ENCODE assay signal across 17 cellular contexts in the genomic region with DNA sequence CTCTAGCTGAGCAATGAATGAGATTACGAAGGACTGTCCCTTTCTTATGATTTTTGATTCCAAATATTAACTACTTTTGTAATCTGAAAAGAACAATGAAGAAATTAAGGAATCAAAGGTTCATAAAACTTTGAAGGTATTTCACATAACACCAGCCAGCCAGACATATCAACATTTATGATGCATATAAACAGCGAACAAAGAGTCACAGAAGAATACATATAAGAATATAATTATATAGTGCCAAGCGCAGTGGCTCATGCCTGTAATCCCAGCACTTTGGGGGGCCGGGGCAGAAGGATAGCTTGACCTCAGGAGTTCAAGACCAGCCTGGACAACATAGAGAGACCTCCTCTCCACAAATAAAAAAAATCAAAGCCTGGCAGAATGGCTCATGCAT. TPM values are rescaled to one million over a fixed set of nuclear protein-coding genes. Genes with fewer than 3 reads are reported as not detected.
DNase-seq lines count a peak whose midpoint lies in the region; ATAC-seq and TF ChIP-seq lines count a peak whose summit lies in the region.
"Had no signal": no experiment of that assay in that cellular context is flagged by ENCODE, and none has a peak within 500 bp of the region (broad histone marks: within the 10 kb centered on the region; RNA-seq: fewer than 3 reads in every experiment).

No MANE protein-coding gene starts in this region.

- H3K4me3 ChIP-seq in A673 (ENCODE audit: low read depth, low read length, poor library complexity, severe bottlenecking) (peak overlapping the region; percentile 10), right lobe of liver (no peak overlapping the region)
- H3K4me3 ChIP-seq: BLaER1 treated with 17β-estradiol and CSF1 and Interleukin-3, amounts not matched to agents 10 nM and 100 nM had no signal

- POLR2A ChIA-PET in A673 (lab: Charles Lee; ENCODE audit: low non-redundant PET): no interaction called here

- H3K4me3 Mint-ChIP-seq in T-helper 17 cell: no peak overlapping the region
- H3K4me3 Mint-ChIP-seq: B cell; CD4-positive, alpha-beta T cell; CD8-positive, alpha-beta T cell had no signal

- no TSS peak for BruUV-seq in A673 (replicated peaks; lab: Mats Ljungman, UMichigan)

- CTCF ChIA-PET in A673 (lab: Charles Lee): no interaction called here

- no peak for TF ChIP-seq POLR2A in right lobe of liver (IDR thresholded peaks at IDR 0.05)

- H3K36me3 ChIP-seq in A673 (ENCODE audit: insufficient read depth, low read length, poor library complexity, severe bottlenecking) (peaks cover 22% of the 10 kb centered on the region), right lobe of liver (no peaks in the 10 kb centered on the region)

- DNase-seq in A673 (ENCODE audit: low spot score): no peak
- no peak for DNase-seq in T-helper 17 cell
- no peak for DNase-seq in left colon
- DNase-seq in NCI-H345 treated with DMSO at 0.1 percent for 48 hours (lab: John Stamatoyannopoulos, UW; ENCODE audit: unreplicated experiment): no peak
- no peak for DNase-seq in right lobe of liver
- no peak for DNase-seq in T1000 (lab: John Stamatoyannopoulos, UW)
- DNase-seq: 8988T; AML-193; Caco-2; Calu3; CD4-positive, alpha-beta T cell; CD8-positive, alpha-beta T cell; DMS79 treated with DMSO at 0.1 percent for 48 hours; GF-D8 had no signal

- H3K4me1 Mint-ChIP-seq in T-helper 17 cell: no peaks in the 10 kb centered on the region

- no peaks in the 10 kb centered on the region for H3K27me3 Mint-ChIP-seq in T-helper 17 cell
- H3K27me3 Mint-ChIP-seq: B cell; CD4-positive, alpha-beta T cell had no signal

- intact Hi-C loops in A673 (cut with micrococcal nuclease; ENCODE audit: unreplicated experiment): no loop called here
- intact Hi-C loops in left colon (cut with DNase I, micrococcal nuclease): no loop called here
- intact Hi-C loops in right lobe of liver (cut with DNase I): no loop called here

- H3K4me1 ChIP-seq in A673 (ENCODE audit: insufficient read depth, low read length, poor library complexity, severe bottlenecking): peaks cover 22% of the 10 kb centered on the region
- H3K4me1 ChIP-seq in right lobe of liver: no peaks in the 10 kb centered on the region
- H3K4me1 ChIP-seq: BLaER1 treated with 17β-estradiol and CSF1 and Interleukin-3, amounts not matched to agents 10 nM and 100 nM; Caco-2 had no signal

- H3K27me3 ChIP-seq in A673 (replicated peaks; ENCODE audit: insufficient read depth, low read depth, low read length, poor library complexity): no peaks in the 10 kb centered on the region
- H3K27me3 ChIP-seq in right lobe of liver: no peaks in the 10 kb centered on the region
- H3K27me3 ChIP-seq: BLaER1 treated with 17β-estradiol and CSF1 and Interleukin-3, amounts not matched to agents 10 nM and 100 nM had no signal

- ATAC-seq in T-helper 17 cell: no peak
- ATAC-seq in left colon: peak; percentile 79
- no peak for ATAC-seq in right lobe of liver
- ATAC-seq: CD8-positive, alpha-beta T cell had no signal

- H3K27ac ChIP-seq in A673 (ENCODE audit: low read depth, low read length, poor library complexity, severe bottlenecking) (peak overlapping the region; percentile 60), right lobe of liver (no peak overlapping the region)
- H3K27ac ChIP-seq: BLaER1 treated with 17β-estradiol and CSF1 and Interleukin-3, amounts not matched to agents 10 nM and 100 nM; C4-2B had no signal

- peaks cover 23% of the 10 kb centered on the region for H3K9me3 ChIP-seq in A673 (ENCODE audit: low read depth, low read length, poor library complexity, severe bottlenecking)
- H3K9me3 ChIP-seq in T-helper 17 cell (ENCODE audit: control insufficient read depth, low read length, poor library complexity, severe bottlenecking): no peaks in the 10 kb centered on the region
- H3K9me3 ChIP-seq in right lobe of liver: peaks cover 0 to 2% (median 0%) of the 10 kb centered on the region in 4 donors
- H3K9me3 ChIP-seq: Caco-2 had no signal

- WGBS in right lobe of liver (ENCODE audit: insufficient coverage, low coverage, low lambda C conversion rate, missing lambda C conversion rate): 96% methylated on average over 4 of the region's 4 CpGs

- TF ChIP-seq CTCF in A673 (conservative IDR thresholded peaks at IDR 0.05; ENCODE audit: low read depth, low read length) (no peak), right lobe of liver (IDR thresholded peaks at IDR 0.05) (no peak)

- peaks cover 7% of the 10 kb centered on the region for H3K36me3 Mint-ChIP-seq in T-helper 17 cell (ENCODE audit: low read depth)

- peak overlapping the region; percentile 75 for H3K27ac Mint-ChIP-seq in T-helper 17 cell
- H3K27ac Mint-ChIP-seq: B cell; CD4-positive, alpha-beta T cell; CD8-positive, alpha-beta T cell had no signal

RNA-seq across cellular contexts. Expression of gene PIAS2, which starts 34.1 kb away (rescaled TPM):
- total RNA-seq in A673 (2021) (72.8 and 78.7 TPM in 2 replicates), T-helper 17 cell (10 to 100 TPM; 20.7 to 33.2 TPM), left colon (10 to 100 TPM; 33.0 to 33.1 TPM), right lobe of liver (10 to 100 TPM in 5 of 6 experiments, 1 to 10 TPM in 1; 8.3 to 21.8 (median 13.3) TPM)

RNA-seq across cellular contexts. Expression of gene KATNAL2, which starts 34.2 kb away (rescaled TPM):
- total RNA-seq in A673 (2021) (10.6 and 15.4 TPM in 2 replicates), T-helper 17 cell (under 1 TPM; 0.86 to 0.97 TPM), left colon (1 to 10 TPM; 2.1 to 3.7 TPM), right lobe of liver (1 to 10 TPM; 1.2 to 5.1 (median 2.7) TPM)
- total RNA-seq: Caco-2 had no signal
